ENCODE assay signal across 8 cellular contexts in the genomic region with DNA sequence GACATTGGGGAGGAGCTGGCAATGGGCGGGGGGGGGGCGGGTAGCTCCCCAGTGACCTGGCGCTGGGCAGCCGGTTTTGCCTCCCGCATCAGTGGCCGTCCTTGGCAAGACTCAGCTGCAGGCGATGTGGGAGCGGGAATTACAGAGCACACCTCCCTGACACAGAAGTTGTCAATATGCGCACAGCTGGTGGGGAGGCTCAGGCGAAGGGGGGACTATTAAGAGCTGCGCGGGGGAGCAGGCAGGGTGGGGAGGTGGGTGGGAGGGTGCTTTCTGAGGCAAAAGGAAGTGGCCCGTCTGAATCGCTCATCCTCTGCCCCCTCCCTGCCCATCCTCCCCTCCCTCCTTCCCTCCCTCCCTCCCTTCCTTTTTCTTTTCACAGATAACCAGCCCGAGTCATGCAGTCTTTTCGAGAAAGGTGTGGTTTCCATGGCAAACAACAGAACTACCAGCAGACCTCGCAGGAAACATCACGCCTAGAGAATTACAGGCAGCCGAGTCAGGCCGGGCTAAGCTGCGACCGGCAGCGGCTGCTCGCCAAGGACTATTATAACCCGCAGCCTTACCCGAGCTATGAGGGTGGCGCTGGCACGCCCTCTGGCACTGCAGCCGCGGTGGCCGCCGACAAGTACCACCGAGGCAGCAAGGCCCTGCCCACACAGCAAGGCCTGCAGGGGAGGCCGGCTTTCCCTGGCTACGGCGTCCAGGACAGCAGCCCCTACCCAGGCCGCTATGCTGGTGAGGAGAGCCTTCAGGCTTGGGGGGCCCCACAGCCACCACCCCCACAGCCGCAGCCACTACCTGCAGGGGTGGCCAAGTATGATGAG. TPM values are rescaled to one million over a fixed set of nuclear protein-coding genes. Genes with fewer than 3 reads are reported as not detected.
DNase-seq lines count a peak whose midpoint lies in the region; FAIRE-seq and TF ChIP-seq lines count a peak whose summit lies in the region.

No MANE protein-coding gene starts in this region.

- TF ChIP-seq CTCF in GM20000 (IDR thresholded peaks at IDR 0.05; ENCODE audit: extremely low read depth, missing control alignments) (no peak), testis (IDR thresholded peaks at IDR 0.05) (no peak), CD14-positive monocyte (IDR thresholded peaks at IDR 0.05) (no peak)

- TF ChIP-seq POLR2A in testis (IDR thresholded peaks at IDR 0.05): no peak

- intact Hi-C loops in testis (cut with DNase I; ENCODE audit: low total_unique reads) (no loop called here), CD14-positive monocyte (cut with micrococcal nuclease) (no loop called here)

- H3K27ac ChIP-seq in caudate nucleus (ENCODE audit: low read depth, low read length): peak overlapping the region; percentile 52
- H3K27ac ChIP-seq in mesodermal cell (ENCODE audit: low read depth, low read length, severe bottlenecking): peak overlapping the region; percentile 16
- peak overlapping the region in 1 of 2 donors; percentile 18 for H3K27ac ChIP-seq in testis

- 25 to 31% methylated on average over 30 of the region's 38 CpGs for WGBS in mesodermal cell (ENCODE audit: insufficient coverage in 2 of 2), 2 experiments
- WGBS in testis, 2 donors: 46 to 49% methylated on average over 21 to 36 of the region's 38 CpGs

- no peaks in the 10 kb centered on the region for H3K27me3 Mint-ChIP-seq in T-helper 2 cell treated with Interferon-gamma antibody and Interleukin-4, amounts not matched to agents 5 μg/mL and 100 μg/mL, for 36 hours (ENCODE audit: low read depth)
- H3K27me3 Mint-ChIP-seq in CD14-positive monocyte (ENCODE audit: low read depth in 3 of 3): peaks cover 4 to 6% (median 5%) of the 10 kb centered on the region in 3 donors

- H3K36me3 ChIP-seq in mesodermal cell (ENCODE audit: control insufficient read depth, insufficient read depth, low read length): peaks cover 46% of the 10 kb centered on the region
- H3K36me3 ChIP-seq in testis (ENCODE audit: low read depth, missing control alignments): no peaks in the 10 kb centered on the region

- H3K9me3 ChIP-seq in mesodermal cell (ENCODE audit: control insufficient read depth, low read length) (no peaks in the 10 kb centered on the region), testis (no peaks in the 10 kb centered on the region)

- no peaks in the 10 kb centered on the region for H3K9me3 Mint-ChIP-seq in T-helper 2 cell treated with Interferon-gamma antibody and Interleukin-4, amounts not matched to agents 5 μg/mL and 100 μg/mL, for 36 hours
- H3K9me3 Mint-ChIP-seq in CD14-positive monocyte: no peaks in the 10 kb centered on the region

- peaks cover 22% of the 10 kb centered on the region for H3K4me1 Mint-ChIP-seq in T-helper 2 cell treated with Interferon-gamma antibody and Interleukin-4, amounts not matched to agents 5 μg/mL and 100 μg/mL, for 36 hours (ENCODE audit: low read depth)
- H3K4me1 Mint-ChIP-seq in CD14-positive monocyte: peaks cover 12% of the 10 kb centered on the region

- no peak for FAIRE-seq in HTR-8/SVneo (lab: Jason Lieb, UNC)

- no peaks in the 10 kb centered on the region for H3K27me3 ChIP-seq in testis

- H3K4me3 ChIP-seq in mesodermal cell (ENCODE audit: extremely low read depth, insufficient read depth, low read length, poor library complexity, severe bottlenecking): no peak overlapping the region
- no peak overlapping the region for H3K4me3 ChIP-seq in testis

- DNase-seq in GM20000 (ENCODE audit: low spot score) (peak; percentile 74), caudate nucleus (lab: John Stamatoyannopoulos, UW) (peak in 41 of 61 donors; percentile 17 to 86 (median 56)), testis (peak; percentile 63), HTR-8/SVneo (ENCODE audit: insufficient read length, low spot score) (no peak), CD14-positive monocyte (ENCODE audit: low spot score) (no peak), DMS153 treated with DMSO at 0.1 percent for 48 hours (lab: John Stamatoyannopoulos, UW; ENCODE audit: unreplicated experiment) (no peak)
- DNase-seq in T-helper 2 cell treated with Interferon-gamma antibody and Interleukin-4, amounts not matched to agents 5 μg/mL and 100 μg/mL, for 36 hours (ENCODE audit: low spot score): peak; percentile 60

- peaks cover 7% of the 10 kb centered on the region for H3K36me3 Mint-ChIP-seq in T-helper 2 cell treated with Interferon-gamma antibody and Interleukin-4, amounts not matched to agents 5 μg/mL and 100 μg/mL, for 36 hours (ENCODE audit: low read depth)
- H3K36me3 Mint-ChIP-seq in CD14-positive monocyte: peaks cover 27 to 42% of the 10 kb centered on the region in 2 donors

- H3K4me1 ChIP-seq in mesodermal cell (ENCODE audit: control insufficient read depth, insufficient read depth, low read length, poor library complexity, severe bottlenecking) (peaks cover 24% of the 10 kb centered on the region), testis (peaks cover 14% of the 10 kb centered on the region)

- peak overlapping the region; percentile 56 for H3K4me3 Mint-ChIP-seq in T-helper 2 cell treated with Interferon-gamma antibody and Interleukin-4, amounts not matched to agents 5 μg/mL and 100 μg/mL, for 36 hours
- H3K4me3 Mint-ChIP-seq in CD14-positive monocyte: peak overlapping the region in 1 of 2 donors; percentile 59

- peak overlapping the region; percentile 80 for H3K27ac Mint-ChIP-seq in T-helper 2 cell treated with Interferon-gamma antibody and Interleukin-4, amounts not matched to agents 5 μg/mL and 100 μg/mL, for 36 hours
- peak overlapping the region in 2 of 7 donors; percentile 32 to 41 for H3K27ac Mint-ChIP-seq in CD14-positive monocyte

RNA-seq across cellular contexts. Expression of a gene that starts 44.0 kb away (rescaled TPM):
- polyA plus RNA-seq in mesodermal cell (2013, experiment 1 of 2): 51.2 TPM
- polyA plus RNA-seq in mesodermal cell (2013, experiment 2 of 2): 44.7 TPM
- 100 to 1,000 TPM; 239 to 256 TPM for total RNA-seq in testis
- 142 TPM for polyA plus RNA-seq in testis (ENCODE audit: insufficient read depth, low read depth, low replicate concordance)
- polyA plus RNA-seq in CD14-positive monocyte: 10 to 100 TPM in 1 of 2 donors, 1 to 10 TPM in 1; 7.6 to 10.5 TPM

Comparison
In these comparisons a context has a peak if more than half of its experiments do, and no peak if none do; other contexts are left out.
1. DNase-seq: peak in GM20000 (single experiment), T-helper 2 cell treated with Interferon-gamma antibody and Interleukin-4, amounts not matched to agents 5 μg/mL and 100 μg/mL, for 36 hours (single experiment), caudate nucleus (41 of 61) and testis (single experiment); none in HTR-8/SVneo (single experiment), CD14-positive monocyte (single experiment) and DMS153 treated with DMSO at 0.1 percent for 48 hours (single experiment).
2. RNA of a gene that starts 44.0 kb away (polyA plus RNA-seq): 142 TPM in testis (single experiment); 7.6 to 10.5 TPM in CD14-positive monocyte; every median in the first group is over 10 times any median in the second.